ENCODE assay signal across 8 cellular contexts in the genomic region with DNA sequence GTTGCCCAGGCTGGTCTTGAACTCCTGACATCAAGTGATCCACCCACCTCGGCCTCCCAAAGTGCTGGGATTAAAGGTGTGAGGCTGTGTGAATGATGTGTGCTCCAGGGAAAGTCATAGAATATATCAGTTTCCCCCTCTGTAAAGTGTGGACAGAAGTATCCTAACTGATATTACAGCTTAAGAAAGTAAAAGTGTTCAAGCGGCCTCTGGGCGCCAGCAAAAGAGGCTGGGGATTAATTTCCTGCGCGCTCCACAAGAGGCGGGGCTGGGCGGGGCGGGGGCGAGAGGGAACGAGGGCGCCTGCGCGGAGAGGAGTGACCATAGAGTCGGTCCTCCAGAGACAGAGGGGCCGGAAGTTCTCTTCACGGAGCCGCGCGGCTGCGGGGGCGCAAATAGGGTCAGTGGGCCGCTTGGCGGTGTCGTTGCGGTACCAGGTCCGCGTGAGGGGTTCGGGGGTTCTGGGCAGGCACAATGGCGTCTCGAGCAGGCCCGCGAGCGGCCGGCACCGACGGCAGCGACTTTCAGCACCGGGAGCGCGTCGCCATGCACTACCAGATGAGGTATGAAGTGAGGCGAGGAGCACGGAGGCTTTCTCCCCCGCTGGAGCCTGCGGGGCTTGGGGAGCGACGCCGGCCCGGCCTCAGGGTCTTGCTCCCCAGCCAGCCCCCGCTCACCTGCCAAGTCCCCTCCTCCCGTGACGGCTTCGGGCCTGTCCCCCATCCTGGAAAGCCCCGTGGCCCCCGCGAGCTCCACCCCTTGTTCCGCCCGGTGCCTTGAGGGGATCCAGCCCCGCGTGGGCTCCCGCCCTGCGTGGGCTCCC. TPM values are rescaled to one million over a fixed set of nuclear protein-coding genes. Genes with fewer than 3 reads are reported as not detected.
DNase-seq lines count a peak whose midpoint lies in the region; ATAC-seq and TF ChIP-seq lines count a peak whose summit lies in the region.

A gene (plus strand): TSS at position 362 of the 823 bp plus-strand sequence. CDS start 113 bp downstream, at position 475.

- DNase-seq in DND-41 (peak; percentile 92), SHP77 (lab: John Stamatoyannopoulos, UW) (peak; percentile 58 to 77), fibroblast of pulmonary artery (ENCODE audit: low read depth) (peak; percentile 90)
- DNase-seq in activated T-helper 9 cell treated with anti-CD3 and anti-CD28 coated beads, Interleukin-2, amount 50 U/mL, for 16 hours (ENCODE audit: low read depth), result peak; percentile 84
- DNase-seq in natural killer cell treated with Interleukin-12 subunit alpha and Interleukin-12 subunit beta and Interleukin-15 and Interleukin-18, amount 100 ng/mL, for 72 hours (ENCODE audit: low spot score), result peak; percentile 89
- DNase-seq in stimulated activated naive CD4-positive, alpha-beta T cell (lab: John Stamatoyannopoulos, UW), result peak; percentile 86 to 96 (median 92)

- H3K27ac ChIP-seq in DND-41 (ENCODE audit: low read length) (peak within 1 kb of the TSS; percentile 99), KMS-11 (peak within 1 kb of the TSS; percentile 83)

- H2AFZ ChIP-seq in DND-41 (ENCODE audit: low read depth, low read length), result peak within 1 kb of the TSS; percentile 99
- H2AFZ ChIP-seq in KMS-11 (ENCODE audit: low read depth), result peak within 1 kb of the TSS; percentile 73

- TF ChIP-seq CTCF in DND-41 (IDR thresholded peaks at IDR 0.05; ENCODE audit: borderline replicate concordance, extremely low read depth, low read length, poor library complexity, severe bottlenecking), result no peak
- TF ChIP-seq CTCF in KMS-11 (conservative IDR thresholded peaks at IDR 0.05; ENCODE audit: low read depth, low read length), result no peak
- TF ChIP-seq CTCF in fibroblast of pulmonary artery (IDR thresholded peaks at IDR 0.05; ENCODE audit: low read length, missing control alignments), result no peak

- H3K9me3 ChIP-seq in DND-41 (ENCODE audit: insufficient read depth, low read length, severe bottlenecking), result no peaks in the 10 kb centered on the region

- H4K20me1 ChIP-seq in DND-41 (ENCODE audit: insufficient read depth, low read length) (peaks cover 18% of the 10 kb centered on the region; the same call in 1 of the 2 replicates), KMS-11 (ENCODE audit: insufficient read depth) (no peaks in the 10 kb centered on the region)

- H3K4me2 ChIP-seq in DND-41 (ENCODE audit: insufficient read depth, low read length), result peak within 1 kb of the TSS; percentile 74
- peak within 1 kb of the TSS; percentile 76 for H3K4me2 ChIP-seq in KMS-11

- H3K4me1 ChIP-seq in DND-41 (ENCODE audit: insufficient read depth, low read length) (peaks cover 26% of the 10 kb centered on the region), KMS-11 (ENCODE audit: low read depth, poor library complexity, severe bottlenecking) (peaks cover 23% of the 10 kb centered on the region)

- peak within 1 kb of the TSS; percentile 99 for H3K9ac ChIP-seq in DND-41 (ENCODE audit: low read depth, low read length)
- peak within 1 kb of the TSS; percentile 95 for H3K9ac ChIP-seq in KMS-11

- peak within 1 kb of the TSS; percentile 95 to 99 for H3K4me3 ChIP-seq in DND-41 (ENCODE audit: low read depth in 1 of 2, low read length in 2 of 2)
- H3K4me3 ChIP-seq in KMS-11 (IDR thresholded peaks at IDR 0.05; ENCODE audit: insufficient read depth, low read depth, low read length), result peak within 1 kb of the TSS; percentile 38
- peak within 1 kb of the TSS; percentile 94 for H3K4me3 ChIP-seq in fibroblast of pulmonary artery (replicated peaks; ENCODE audit: low read depth, low read length)

- peak; percentile 90 for ATAC-seq in DND-41 (ENCODE audit: insufficient read depth, low read depth)
- ATAC-seq in GM21737 (IDR thresholded peaks at IDR 0.05; ENCODE audit: unreplicated experiment), result peak; percentile 84
- ATAC-seq in natural killer cell treated with Interleukin-12 subunit alpha and Interleukin-12 subunit beta and Interleukin-15 and Interleukin-18, amount 100 ng/mL, for 72 hours, result peak; percentile 95

- H3K27me3 ChIP-seq in DND-41 (ENCODE audit: insufficient read depth, low read length, poor library complexity) (no peaks in the 10 kb centered on the region), KMS-11 (ENCODE audit: insufficient read depth, low read depth) (no peaks in the 10 kb centered on the region)

- H3K4me1 Mint-ChIP-seq in natural killer cell treated with Interleukin-12 subunit alpha and Interleukin-12 subunit beta and Interleukin-15 and Interleukin-18, amount 100 ng/mL, for 72 hours (ENCODE audit: low read depth in 2 of 2), result peaks cover 28 to 33% of the 10 kb centered on the region in 2 donors

- peaks cover 22% of the 10 kb centered on the region for H3K36me3 ChIP-seq in DND-41 (ENCODE audit: insufficient read depth, low read length)
- no peaks in the 10 kb centered on the region for H3K36me3 ChIP-seq in KMS-11 (ENCODE audit: insufficient read depth)

- peak within 1 kb of the TSS; percentile 96 for H3K4me3 Mint-ChIP-seq in natural killer cell treated with Interleukin-12 subunit alpha and Interleukin-12 subunit beta and Interleukin-15 and Interleukin-18, amount 100 ng/mL, for 72 hours

- H3K27ac Mint-ChIP-seq in natural killer cell treated with Interleukin-12 subunit alpha and Interleukin-12 subunit beta and Interleukin-15 and Interleukin-18, amount 100 ng/mL, for 72 hours, result peak within 1 kb of the TSS; percentile 95

- no peaks in the 10 kb centered on the region for H3K27me3 Mint-ChIP-seq in natural killer cell treated with Interleukin-12 subunit alpha and Interleukin-12 subunit beta and Interleukin-15 and Interleukin-18, amount 100 ng/mL, for 72 hours

- H3K79me2 ChIP-seq in DND-41 (ENCODE audit: insufficient read depth, low read length) (peaks cover 31% of the 10 kb centered on the region), KMS-11 (ENCODE audit: insufficient read depth, low read depth) (peaks cover 21% of the 10 kb centered on the region)

- no peaks in the 10 kb centered on the region for H3K9me3 Mint-ChIP-seq in natural killer cell treated with Interleukin-12 subunit alpha and Interleukin-12 subunit beta and Interleukin-15 and Interleukin-18, amount 100 ng/mL, for 72 hours

- H3K36me3 Mint-ChIP-seq in natural killer cell treated with Interleukin-12 subunit alpha and Interleukin-12 subunit beta and Interleukin-15 and Interleukin-18, amount 100 ng/mL, for 72 hours, result peaks cover 23% of the 10 kb centered on the region

RNA-seq across cellular contexts. Expression of the gene that starts here (rescaled TPM):
- 10 to 100 TPM; 31.8 to 42.8 TPM for total RNA-seq in natural killer cell treated with Interleukin-12 subunit alpha and Interleukin-12 subunit beta and Interleukin-15 and Interleukin-18, amount 100 ng/mL, for 72 hours

Comparison
In these comparisons a context has a peak if more than half of its experiments do, and no peak if none do; other contexts are left out.
1. Peak in every context shown above with its lines: DNase-seq, ATAC-seq, H3K4me3 ChIP-seq and H3K27ac ChIP-seq.
2. H3K4me3 ChIP-seq: peak in every context shown above with its lines; median percentile 97 in DND-41; 94 in fibroblast of pulmonary artery; 38 in KMS-11.